Comparison of ENCODE assay signal across 8 cellular contexts in genomic region chr5:111158105-111158744, GRCh38.
A peak's percentile ranks its signal among the peaks of the same experiment; 100 is the strongest.
DNase-seq lines count a peak whose midpoint lies in the region; ATAC-seq lines count a peak whose summit lies in the region.

No MANE protein-coding gene starts in this region.

- H3K27ac Mint-ChIP-seq in activated CD4-positive, alpha-beta T cell treated with anti-CD3 and anti-CD28 coated beads, Interleukin-2, amount 10 ng/mL, durations not matched to agents 7 days and 5 days, result no peak overlapping the region

- H3K4me3 Mint-ChIP-seq in activated CD4-positive, alpha-beta T cell treated with anti-CD3 and anti-CD28 coated beads, Interleukin-2, amount 10 ng/mL, durations not matched to agents 7 days and 5 days, result no peak overlapping the region

- H3K27me3 Mint-ChIP-seq in activated CD4-positive, alpha-beta T cell treated with anti-CD3 and anti-CD28 coated beads, Interleukin-2, amount 10 ng/mL, durations not matched to agents 7 days and 5 days, result no peaks in the 10 kb centered on the region

- CTCF ChIA-PET in activated CD4-positive, alpha-beta T cell treated with anti-CD3 and anti-CD28 coated beads, Interleukin-2, amount 10 ng/mL, durations not matched to agents 7 days and 5 days (lab: Charles Lee), result interaction anchor here (1.1 to 2.7 kb wide), 2 partner anchors 65 to 120 kb away, joined by 3 to 25 read pairs; no protein-coding TSS in a partner anchor

- ATAC-seq in HG03045 (IDR thresholded peaks at IDR 0.05; ENCODE audit: unreplicated experiment), result peak; percentile 49

- DNase-seq in activated gamma-delta T cell treated with Interleukin-2 at 50 U/mL for 16 hours, result peak; percentile 82
- no peak for DNase-seq in activated gamma-delta T cell (lab: John Stamatoyannopoulos, UW)
- peak; percentile 83 to 86 for DNase-seq in NCI-H446 (lab: John Stamatoyannopoulos, UW)
- peak; percentile 86 for DNase-seq in activated CD4-positive, alpha-beta T cell treated with anti-CD3 and anti-CD28 coated beads, Interleukin-2, amount 10 ng/mL, durations not matched to agents 7 days and 5 days
- DNase-seq in dermis blood vessel endothelial cell, result peak; percentile 89
- DNase-seq in lung microvascular endothelial cell (ENCODE audit: low read depth in 2 of 2), result peak; percentile 82
- peak; percentile 53 for DNase-seq in stimulated activated CD8-positive, alpha-beta memory T cell treated with anti-CD3 and anti-CD28 coated beads, Interleukin-15, amount 100 ng/mL, for 24 hours (ENCODE audit: low read depth)

- POLR2A ChIA-PET in activated CD4-positive, alpha-beta T cell treated with anti-CD3 and anti-CD28 coated beads, Interleukin-2, amount 10 ng/mL, durations not matched to agents 7 days and 5 days (lab: Charles Lee), result no interaction called here

- H3K4me1 Mint-ChIP-seq in activated CD4-positive, alpha-beta T cell treated with anti-CD3 and anti-CD28 coated beads, Interleukin-2, amount 10 ng/mL, durations not matched to agents 7 days and 5 days, result peaks cover 8% of the 10 kb centered on the region

- no peaks in the 10 kb centered on the region for H3K36me3 Mint-ChIP-seq in activated CD4-positive, alpha-beta T cell treated with anti-CD3 and anti-CD28 coated beads, Interleukin-2, amount 10 ng/mL, durations not matched to agents 7 days and 5 days (ENCODE audit: low read depth)

- H3K9me3 Mint-ChIP-seq in activated CD4-positive, alpha-beta T cell treated with anti-CD3 and anti-CD28 coated beads, Interleukin-2, amount 10 ng/mL, durations not matched to agents 7 days and 5 days, result no peaks in the 10 kb centered on the region
